Comparison of ENCODE assay signal across 8 cellular contexts in genomic region chr1:162790303-162790984, GRCh38. TPM values are rescaled to one million over a fixed set of nuclear protein-coding genes. Genes with fewer than 3 reads are reported as not detected.
DNase-seq lines count a peak whose midpoint lies in the region; ATAC-seq and TF ChIP-seq lines count a peak whose summit lies in the region.
"Not testable (repeated sequence)": the region's sequence is repeated elsewhere in the genome, so short reads cannot be mapped to it uniquely, and the experiment has no call there.

Gene HSD17B7 (plus strand): TSS chr1:162790702. CDS start chr1:162790801, 99 bp downstream.

- CTCF ChIA-PET in RWPE1 (lab: Yijun Ruan, JAX); naive thymus-derived CD4-positive, alpha-beta T cell (lab: Charles Lee): not testable (repeated sequence)

- H3K4me3 ChIP-seq in LNCaP clone FGC (ENCODE audit: low read depth, low read length), result peak within 1 kb of the TSS; percentile 56
- peak within 1 kb of the TSS; percentile 31 to 70 (median 56) for H3K4me3 ChIP-seq in fibroblast of lung (replicated peaks in 1 of 4; ENCODE audit: control extremely low read depth in 1 of 4, insufficient read depth in 1 of 4, low read depth in 3 of 4, low read length in 4 of 4)
- peak within 1 kb of the TSS; percentile 55 for H3K4me3 ChIP-seq in naive thymus-derived CD4-positive, alpha-beta T cell (ENCODE audit: low read length)

- H3K9me3 Mint-ChIP-seq in activated T-helper 1 cell treated with anti-CD3 and anti-CD28 coated beads, Interleukin-12 subunit alpha, Interleukin-12 subunit beta, Interleukin-2, Interleukin-4 antibody, amounts not matched to agents 30 ng/mL and 10 ng/mL and 1 ng/mL, durations not matched to agents 14 hours and 24 hours and 36 hours; naive thymus-derived CD4-positive, alpha-beta T cell; stimulated activated memory B cell treated with anti-CD40 and anti-IgM and Interleukin-4, amounts not matched to agents 10 μg/mL and 1 μg/mL and 100 μg/mL, for 72 hours: not testable (repeated sequence)

- not testable (repeated sequence) for TF ChIP-seq CTCF in LNCaP clone FGC (IDR thresholded peaks at IDR 0.05; ENCODE audit: control insufficient read depth, extremely low read depth, insufficient read depth); RWPE1 (conservative IDR thresholded peaks at IDR 0.05; ENCODE audit: low read depth); fibroblast of lung (conservative IDR thresholded peaks at IDR 0.05 in 1 of 2, IDR thresholded peaks at IDR 0.05 in 1 of 2; ENCODE audit: low read depth in 1 of 2, low read length in 2 of 2)

- H3K4me3 Mint-ChIP-seq in activated T-helper 1 cell treated with anti-CD3 and anti-CD28 coated beads, Interleukin-12 subunit alpha, Interleukin-12 subunit beta, Interleukin-2, Interleukin-4 antibody, amounts not matched to agents 30 ng/mL and 10 ng/mL and 1 ng/mL, durations not matched to agents 14 hours and 24 hours and 36 hours, result peak within 1 kb of the TSS; percentile 87
- peak within 1 kb of the TSS; percentile 85 to 95 (median 92) for H3K4me3 Mint-ChIP-seq in naive thymus-derived CD4-positive, alpha-beta T cell
- peak within 1 kb of the TSS; percentile 89 for H3K4me3 Mint-ChIP-seq in stimulated activated memory B cell treated with anti-CD40 and anti-IgM and Interleukin-4, amounts not matched to agents 10 μg/mL and 1 μg/mL and 100 μg/mL, for 72 hours

- H3K9ac ChIP-seq in fibroblast of lung (ENCODE audit: insufficient read depth, low read length), result peak within 1 kb of the TSS; percentile 58

- not testable (repeated sequence) for H3K36me3 Mint-ChIP-seq in activated T-helper 1 cell treated with anti-CD3 and anti-CD28 coated beads, Interleukin-12 subunit alpha, Interleukin-12 subunit beta, Interleukin-2, Interleukin-4 antibody, amounts not matched to agents 30 ng/mL and 10 ng/mL and 1 ng/mL, durations not matched to agents 14 hours and 24 hours and 36 hours (ENCODE audit: low read depth); stimulated activated memory B cell treated with anti-CD40 and anti-IgM and Interleukin-4, amounts not matched to agents 10 μg/mL and 1 μg/mL and 100 μg/mL, for 72 hours
- H3K36me3 Mint-ChIP-seq in naive thymus-derived CD4-positive, alpha-beta T cell, result peaks cover 0 to 11% (median 0%) of the 10 kb centered on the region in 5 donors

- not testable (repeated sequence) for H3K9me3 ChIP-seq in fibroblast of lung (ENCODE audit: control insufficient read depth, insufficient read depth, low read depth, low read length); naive thymus-derived CD4-positive, alpha-beta T cell (ENCODE audit: control insufficient read depth in 2 of 3, low read length in 3 of 3)

- POLR2A ChIA-PET in RWPE1 (lab: Yijun Ruan, JAX; ENCODE audit: low non-redundant PET); naive thymus-derived CD4-positive, alpha-beta T cell (lab: Charles Lee): not testable (repeated sequence)

- H3K4me2 ChIP-seq in fibroblast of lung (ENCODE audit: extremely low read depth, insufficient read depth, low read length), result peak within 1 kb of the TSS; percentile 82

- H3K27ac ChIP-seq in RWPE1 (peak within 1 kb of the TSS; percentile 84), fibroblast of lung (ENCODE audit: insufficient read depth, low read length) (peak within 1 kb of the TSS; percentile 65)
- peak within 1 kb of the TSS; percentile 86 for H3K27ac ChIP-seq in naive thymus-derived CD4-positive, alpha-beta T cell (ENCODE audit: low read depth, low read length)

- intact Hi-C loops in activated T-helper 1 cell treated with anti-CD3 and anti-CD28 coated beads, Interleukin-12 subunit alpha, Interleukin-12 subunit beta, Interleukin-2, Interleukin-4 antibody, amounts not matched to agents 30 ng/mL and 10 ng/mL and 1 ng/mL, durations not matched to agents 14 hours and 24 hours and 36 hours (cut with micrococcal nuclease), result loop anchor here (5.0 kb wide), 2 partner anchors 293 to 532 kb away; partner anchors contain the start of genes NUF2 and UHMK1
- intact Hi-C loops in naive thymus-derived CD4-positive, alpha-beta T cell (cut with micrococcal nuclease), result loop anchor here (1.0 to 5.0 kb wide), 3 partner anchors 228 to 531 kb away; partner anchors contain the start of genes UAP1 (in 2 of the 2) and NUF2 (in 1 of the 2)

- H2AFZ ChIP-seq in fibroblast of lung (ENCODE audit: low read length), result not testable (repeated sequence)

- H3K4me1 ChIP-seq in fibroblast of lung (ENCODE audit: control insufficient read depth, extremely low read depth, insufficient read depth, low read length); naive thymus-derived CD4-positive, alpha-beta T cell (ENCODE audit: control insufficient read depth in 2 of 2, insufficient read depth in 2 of 2, low read length in 2 of 2): not testable (repeated sequence)

- H4K20me1 ChIP-seq in fibroblast of lung (ENCODE audit: control insufficient read depth, extremely low read depth, insufficient read depth, low read length), result not testable (repeated sequence)

- H3K79me2 ChIP-seq in fibroblast of lung (ENCODE audit: control insufficient read depth, insufficient read depth, low read length), result not testable (repeated sequence)

- peak; percentile 72 for DNase-seq in Daoy (ENCODE audit: low read depth)
- peak; percentile 42 for DNase-seq in H4 (ENCODE audit: low spot score)
- peak; percentile 82 for DNase-seq in LNCaP clone FGC (ENCODE audit: low read depth)
- DNase-seq in RWPE1 (ENCODE audit: low spot score), result not testable (repeated sequence)
- DNase-seq in activated T-helper 1 cell treated with anti-CD3 and anti-CD28 coated beads, Interleukin-12 subunit alpha, Interleukin-12 subunit beta, Interleukin-2, Interleukin-4 antibody, amounts not matched to agents 30 ng/mL and 10 ng/mL and 1 ng/mL, durations not matched to agents 14 hours and 24 hours and 36 hours (ENCODE audit: low spot score), result peak; percentile 74
- peak; percentile 18 to 45 for DNase-seq in fibroblast of lung (ENCODE audit: low read depth in 2 of 2)
- peak; percentile 54 to 82 (median 79) for DNase-seq in naive thymus-derived CD4-positive, alpha-beta T cell

- not testable (repeated sequence) for H3K27me3 Mint-ChIP-seq in activated T-helper 1 cell treated with anti-CD3 and anti-CD28 coated beads, Interleukin-12 subunit alpha, Interleukin-12 subunit beta, Interleukin-2, Interleukin-4 antibody, amounts not matched to agents 30 ng/mL and 10 ng/mL and 1 ng/mL, durations not matched to agents 14 hours and 24 hours and 36 hours (ENCODE audit: insufficient read depth); naive thymus-derived CD4-positive, alpha-beta T cell; stimulated activated memory B cell treated with anti-CD40 and anti-IgM and Interleukin-4, amounts not matched to agents 10 μg/mL and 1 μg/mL and 100 μg/mL, for 72 hours

- not testable (repeated sequence) for H3K4me1 Mint-ChIP-seq in activated T-helper 1 cell treated with anti-CD3 and anti-CD28 coated beads, Interleukin-12 subunit alpha, Interleukin-12 subunit beta, Interleukin-2, Interleukin-4 antibody, amounts not matched to agents 30 ng/mL and 10 ng/mL and 1 ng/mL, durations not matched to agents 14 hours and 24 hours and 36 hours (ENCODE audit: low read depth); stimulated activated memory B cell treated with anti-CD40 and anti-IgM and Interleukin-4, amounts not matched to agents 10 μg/mL and 1 μg/mL and 100 μg/mL, for 72 hours
- peaks cover 0 to 24% (median 9%) of the 10 kb centered on the region in 7 donors for H3K4me1 Mint-ChIP-seq in naive thymus-derived CD4-positive, alpha-beta T cell

- H3K27me3 ChIP-seq in fibroblast of lung (ENCODE audit: control insufficient read depth, insufficient read depth, low read length); naive thymus-derived CD4-positive, alpha-beta T cell (ENCODE audit: control insufficient read depth in 2 of 2, insufficient read depth in 2 of 2, low read length in 2 of 2): not testable (repeated sequence)

- peak; percentile 99 for ATAC-seq in naive thymus-derived CD4-positive, alpha-beta T cell
- ATAC-seq in stimulated activated memory B cell treated with anti-CD40 and anti-IgM and Interleukin-4, amounts not matched to agents 10 μg/mL and 1 μg/mL and 100 μg/mL, for 72 hours, result peak; percentile 100

- not testable (repeated sequence) for H3K36me3 ChIP-seq in fibroblast of lung (ENCODE audit: control insufficient read depth, insufficient read depth, low read length); naive thymus-derived CD4-positive, alpha-beta T cell (ENCODE audit: control insufficient read depth in 2 of 3, insufficient read depth in 3 of 3, low read length in 3 of 3)

- peak within 1 kb of the TSS; percentile 92 for H3K27ac Mint-ChIP-seq in activated T-helper 1 cell treated with anti-CD3 and anti-CD28 coated beads, Interleukin-12 subunit alpha, Interleukin-12 subunit beta, Interleukin-2, Interleukin-4 antibody, amounts not matched to agents 30 ng/mL and 10 ng/mL and 1 ng/mL, durations not matched to agents 14 hours and 24 hours and 36 hours
- peak within 1 kb of the TSS; percentile 85 to 98 (median 96) for H3K27ac Mint-ChIP-seq in naive thymus-derived CD4-positive, alpha-beta T cell
- peak within 1 kb of the TSS; percentile 86 for H3K27ac Mint-ChIP-seq in stimulated activated memory B cell treated with anti-CD40 and anti-IgM and Interleukin-4, amounts not matched to agents 10 μg/mL and 1 μg/mL and 100 μg/mL, for 72 hours

RNA-seq across cellular contexts. Expression of gene HSD17B7, which starts in this region (rescaled TPM):
- total RNA-seq in Daoy (2014; rRNA removed; shearing (Covaris generic)), result 10.6 and 11.8 TPM in 2 replicates
- total RNA-seq in H4 (2014; rRNA removed; shearing (Covaris generic)), result 17.1 and 17.5 TPM in 2 replicates
- 24.7 and 31.9 TPM in 2 replicates for total RNA-seq in activated T-helper 1 cell treated with anti-CD3 and anti-CD28 coated beads, Interleukin-12 subunit alpha, Interleukin-12 subunit beta, Interleukin-2, Interleukin-4 antibody, amounts not matched to agents 30 ng/mL and 10 ng/mL and 1 ng/mL, durations not matched to agents 14 hours and 24 hours and 36 hours
- total RNA-seq in fibroblast of lung, result 21.6 and 50.4 TPM in 2 replicates
- polyA plus RNA-seq in fibroblast of lung, result 15.7 and 19.8 TPM in 2 replicates
- polyA plus RNA-seq in fibroblast of lung (2012), result 11.0 and 11.3 TPM in 2 replicates
- polyA minus RNA-seq in fibroblast of lung (ENCODE audit: low replicate concordance), result 17.6 and 33.1 TPM in 2 replicates
- 10 to 100 TPM; 19.3 to 34.1 (median 23.5) TPM for total RNA-seq in naive thymus-derived CD4-positive, alpha-beta T cell
- polyA plus RNA-seq in naive thymus-derived CD4-positive, alpha-beta T cell, result 10 to 100 TPM; 19.8 to 29.0 TPM
